ENCODE assay signal across 11 cellular contexts in the genomic region with DNA sequence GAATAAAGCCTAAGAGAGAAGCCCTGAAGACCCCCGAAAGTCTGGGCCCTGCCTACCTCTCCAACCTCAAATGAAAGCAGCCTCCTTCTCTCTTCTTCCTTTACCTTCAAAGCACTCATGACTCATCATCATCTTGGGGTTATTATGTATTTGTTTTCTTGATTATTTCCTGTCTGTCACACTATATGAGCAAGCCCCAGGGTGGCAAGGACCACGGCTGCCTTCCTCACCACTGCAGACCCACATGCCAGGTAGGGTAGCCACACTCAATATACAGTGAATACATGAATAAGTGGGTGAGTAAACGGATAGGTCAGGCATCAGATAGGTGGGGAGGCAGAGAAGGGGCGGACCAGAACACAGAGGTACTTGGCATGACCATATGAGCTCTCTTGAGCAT. TPM values are rescaled to one million over a fixed set of nuclear protein-coding genes. Genes with fewer than 3 reads are reported as not detected.
DNase-seq lines count a peak whose midpoint lies in the region; ATAC-seq and TF ChIP-seq lines count a peak whose summit lies in the region.
"Had no signal": no experiment of that assay in that cellular context is flagged by ENCODE, and none has a peak within 500 bp of the region (broad histone marks: within the 10 kb centered on the region; RNA-seq: fewer than 3 reads in every experiment).

No MANE protein-coding gene starts in this region.

- H3K56ac ChIP-seq in IMR-90 (ENCODE audit: extremely low read depth, insufficient read depth, low read length), result no peak overlapping the region

- no peak overlapping the region for H3K4me3 Mint-ChIP-seq in effector memory CD8-positive, alpha-beta T cell
- H3K4me3 Mint-ChIP-seq: activated T-helper 1 cell treated with anti-CD3 and anti-CD28 coated beads, Interleukin-12 subunit alpha, Interleukin-12 subunit beta, Interleukin-2, Interleukin-4 antibody, amounts not matched to agents 30 ng/mL and 10 ng/mL and 1 ng/mL, durations not matched to agents 14 hours and 24 hours and 36 hours had no signal

- H2BK120ac ChIP-seq in IMR-90 (ENCODE audit: low read depth, low read length), result peak overlapping the region; percentile 61

- no TSS peak for BruUV-seq in IMR-90 (replicated peaks; lab: Mats Ljungman, UMichigan)

- no peaks in the 10 kb centered on the region for H3K27me3 Mint-ChIP-seq in effector memory CD8-positive, alpha-beta T cell

- no peak for TF ChIP-seq CTCF in IMR-90 (conservative IDR thresholded peaks at IDR 0.05; ENCODE audit: low read depth, low read length)
- no peak for TF ChIP-seq CTCF in brain microvascular endothelial cell (IDR thresholded peaks at IDR 0.05; ENCODE audit: low read depth, low read length, missing control alignments)

- 100% methylated on average over 1 of the region's 4 CpGs; no CpG with 5 or more reads in 1 of the 2 experiments for WGBS in IMR-90 (ENCODE audit: extremely low coverage in 2 of 2, insufficient read length in 1 of 2), 2 experiments

- ATAC-seq in IMR-90 (ENCODE audit: low read depth) (no peak), HG02571 (IDR thresholded peaks at IDR 0.05; ENCODE audit: unreplicated experiment) (no peak)
- peak; percentile 61 for ATAC-seq in effector memory CD8-positive, alpha-beta T cell (replicated peaks)

- H3K9ac ChIP-seq in BLaER1 (no peak overlapping the region), IMR-90 (ENCODE audit: low read depth, low read length) (peak overlapping the region; percentile 16; the same call in 1 of the 2 replicates)

- peak; percentile 18 for DNase-seq in IMR-90
- no peak for DNase-seq in effector memory CD8-positive, alpha-beta T cell
- DNase-seq in brain microvascular endothelial cell, result no peak
- DNase-seq in central memory CD4-positive, alpha-beta T cell, result no peak
- DNase-seq: dorsolateral prefrontal cortex, hippocampal formation, NCI-H446 treated with DMSO at 0.1 percent for 48 hours had no signal

- H2AK9ac ChIP-seq in IMR-90 (replicated peaks; ENCODE audit: low read depth, low read length, poor library complexity), result peak overlapping the region; percentile 65

- H3K4me1 Mint-ChIP-seq in effector memory CD8-positive, alpha-beta T cell (ENCODE audit: low read depth in 2 of 2), result peaks cover 5 to 7% of the 10 kb centered on the region in 2 donors

- peak overlapping the region; percentile 17; the same call in 1 of the 2 replicates for H3K4me2 ChIP-seq in BLaER1
- no peak overlapping the region; the same call in 1 of the 2 replicates for H3K4me2 ChIP-seq in IMR-90 (ENCODE audit: low read depth, low read length)

- in situ Hi-C loops in IMR-90 (cut with MboI; ENCODE audit: low sequenced_read_pairs), result loop anchor here (25.0 kb wide), 3 partner anchors 746 to 1846 kb away; a partner anchor contains a TSS
- in situ Hi-C loops in brain microvascular endothelial cell (cut with HindIII; ENCODE audit: low pct_ligation_motif_present, low sequenced_read_pairs), result no loop called here

- no peaks in the 10 kb centered on the region for H3K36me3 ChIP-seq in BLaER1
- H3K36me3 ChIP-seq in IMR-90 (ENCODE audit: control insufficient read depth, insufficient read depth, low read length), result no peaks in the 10 kb centered on the region
- no peaks in the 10 kb centered on the region for H3K36me3 ChIP-seq in brain microvascular endothelial cell (replicated peaks)

- H3K14ac ChIP-seq in IMR-90 (replicated peaks; ENCODE audit: low read depth, low read length), result peak overlapping the region; percentile 24

- intact Hi-C loops in IMR-90 (cut with micrococcal nuclease), result no loop called here

- peak overlapping the region; percentile 96 for H3K18ac ChIP-seq in IMR-90 (ENCODE audit: low read depth, low read length)

- no peaks in the 10 kb centered on the region for H3K9me3 ChIP-seq in BLaER1
- H3K9me3 ChIP-seq in IMR-90 (ENCODE audit: control insufficient read depth, insufficient read depth, low read length), result no peaks in the 10 kb centered on the region

- TF ChIP-seq POLR2A in IMR-90 (IDR thresholded peaks at IDR 0.05; ENCODE audit: low read depth, low read length), result no peak

- peaks cover 29% of the 10 kb centered on the region for H3K9me1 ChIP-seq in IMR-90 (ENCODE audit: insufficient read depth, low read length)

- peak overlapping the region; percentile 43; the same call in 1 of the 2 replicates for H4K91ac ChIP-seq in IMR-90 (ENCODE audit: insufficient read depth, low read depth, low read length)

- peak overlapping the region; percentile 91 for H4K5ac ChIP-seq in IMR-90 (ENCODE audit: low read depth, low read length)

- no peaks in the 10 kb centered on the region for H4K20me1 ChIP-seq in BLaER1
- H4K20me1 ChIP-seq in IMR-90 (ENCODE audit: insufficient read depth, low read length), result peaks cover 11% of the 10 kb centered on the region

- no peak overlapping the region for H3K4me3 ChIP-seq in BLaER1
- H3K4me3 ChIP-seq in IMR-90 (ENCODE audit: insufficient read depth, low read depth, low read length), result no peak overlapping the region
- H3K4me3 ChIP-seq in brain microvascular endothelial cell (ENCODE audit: low read depth, low read length), result no peak overlapping the region
- H3K4me3 ChIP-seq: dorsolateral prefrontal cortex had no signal

- TF ChIP-seq RAD21 in IMR-90 (IDR thresholded peaks at IDR 0.05; ENCODE audit: low read length), result no peak

- H3K23ac ChIP-seq in IMR-90 (ENCODE audit: low read depth, low read length), result no peak overlapping the region

- peak overlapping the region; percentile 10 to 57; a peak in 1 of 4 replicates for H4K8ac ChIP-seq in IMR-90 (ENCODE audit: low read depth in 2 of 2, low read length in 2 of 2)

- CTCF ChIA-PET in IMR-90 (lab: Yijun Ruan, JAX), result no interaction called here

- no peak overlapping the region for H3K27ac Mint-ChIP-seq in effector memory CD8-positive, alpha-beta T cell
- H3K27ac Mint-ChIP-seq: activated T-helper 1 cell treated with anti-CD3 and anti-CD28 coated beads, Interleukin-12 subunit alpha, Interleukin-12 subunit beta, Interleukin-2, Interleukin-4 antibody, amounts not matched to agents 30 ng/mL and 10 ng/mL and 1 ng/mL, durations not matched to agents 14 hours and 24 hours and 36 hours had no signal

- H3K4ac ChIP-seq in IMR-90 (ENCODE audit: low read depth, low read length), result peak overlapping the region; percentile 48

- no peak overlapping the region for H2AFZ ChIP-seq in IMR-90 (replicated peaks; ENCODE audit: low read length, poor library complexity)

- peak overlapping the region; percentile 57 for H2BK20ac ChIP-seq in IMR-90 (ENCODE audit: low read depth, low read length)

- H3K27me3 ChIP-seq in BLaER1, result no peaks in the 10 kb centered on the region
- H3K27me3 ChIP-seq in IMR-90 (ENCODE audit: control insufficient read depth, insufficient read depth, low read length), result peaks cover 4% of the 10 kb centered on the region
- H3K27me3 ChIP-seq in brain microvascular endothelial cell (replicated peaks), result no peaks in the 10 kb centered on the region
- H3K27me3 ChIP-seq: dorsolateral prefrontal cortex had no signal

- POLR2A ChIA-PET in IMR-90 (lab: Charles Lee; ENCODE audit: unreplicated experiment), result no interaction called here

- no peaks in the 10 kb centered on the region for H3K79me1 ChIP-seq in IMR-90 (ENCODE audit: low read depth in 1 of 2, low read length in 2 of 2)

- peak overlapping the region; percentile 79 for H2BK15ac ChIP-seq in IMR-90 (ENCODE audit: low read depth, low read length)

- H3K27ac ChIP-seq in BLaER1 (no peak overlapping the region), IMR-90 (ENCODE audit: insufficient read depth, low read length) (peak overlapping the region; percentile 36; the same call in 1 of the 2 replicates), brain microvascular endothelial cell (no peak overlapping the region)
- H3K27ac ChIP-seq: dorsolateral prefrontal cortex had no signal

- dilution Hi-C loops in IMR-90 (cut with HindIII; ENCODE audit: low sequenced_read_pairs, unreplicated experiment), result no loop called here

- H3K4me1 ChIP-seq in BLaER1 (peaks cover 28% of the 10 kb centered on the region), IMR-90 (ENCODE audit: control insufficient read depth, insufficient read depth, low read length) (peaks cover 42% of the 10 kb centered on the region)

- peak overlapping the region; percentile 62 for H2BK5ac ChIP-seq in IMR-90 (ENCODE audit: low read depth, low read length, poor library complexity, severe bottlenecking)

- H3K9me3 Mint-ChIP-seq in effector memory CD8-positive, alpha-beta T cell, result no peaks in the 10 kb centered on the region
- H3K9me3 Mint-ChIP-seq: activated T-helper 1 cell treated with anti-CD3 and anti-CD28 coated beads, Interleukin-12 subunit alpha, Interleukin-12 subunit beta, Interleukin-2, Interleukin-4 antibody, amounts not matched to agents 30 ng/mL and 10 ng/mL and 1 ng/mL, durations not matched to agents 14 hours and 24 hours and 36 hours; CD8-positive, alpha-beta memory T cell had no signal

- H3K36me3 Mint-ChIP-seq in effector memory CD8-positive, alpha-beta T cell (ENCODE audit: insufficient read depth), result no peaks in the 10 kb centered on the region
- H3K36me3 Mint-ChIP-seq: CD8-positive, alpha-beta memory T cell had no signal

- H2AK5ac ChIP-seq in IMR-90 (ENCODE audit: low read depth, low read length), result peak overlapping the region; percentile 92

TF ChIP-seq in IMR-90, 13 proteins besides CTCF, POLR2A, EP300 and RAD21 (continues in another document):
- TF ChIP-seq MAFK (IDR thresholded peaks at IDR 0.05; ENCODE audit: low read depth, low read length), result no peak
- no peak for TF ChIP-seq BHLHE40 (IDR thresholded peaks at IDR 0.05; ENCODE audit: low read depth, low read length)
- TF ChIP-seq NFE2L2 (IDR thresholded peaks at IDR 0.05; ENCODE audit: low read depth, low read length), result no peak

RNA-seq across cellular contexts. Expression of a gene that starts 8.8 kb away (rescaled TPM):
- 0.18 TPM in 1 of 2 replicates, not detected in the other for total RNA-seq in IMR-90 (2012; rRNA removed)
- polyA plus RNA-seq in IMR-90 (2012; rRNA removed), result 0.87 and 1.4 TPM in 2 replicates
- 0.52 and 2.9 TPM in 2 replicates for polyA plus RNA-seq in IMR-90 (2012; cell fraction: cytosol; rRNA removed)
- polyA plus RNA-seq in IMR-90 (2012; cell fraction: nucleus; rRNA removed; ENCODE audit: low replicate concordance), result 0.23 and 1.6 TPM in 2 replicates
- total RNA-seq: activated T-helper 1 cell treated with anti-CD3 and anti-CD28 coated beads, Interleukin-12 subunit alpha, Interleukin-12 subunit beta, Interleukin-2, Interleukin-4 antibody, amounts not matched to agents 30 ng/mL and 10 ng/mL and 1 ng/mL, durations not matched to agents 14 hours and 24 hours and 36 hours; CD8-positive, alpha-beta memory T cell had no signal
- polyA plus RNA-seq: CD8-positive, alpha-beta memory T cell had no signal

RNA-seq across cellular contexts. Expression of a gene that starts 8.9 kb away (rescaled TPM):
- total RNA-seq in IMR-90 (2012; rRNA removed), result 17.8 and 19.4 TPM in 2 replicates
- polyA plus RNA-seq in IMR-90 (2012; rRNA removed), result 51.0 and 53.7 TPM in 2 replicates
- polyA plus RNA-seq in IMR-90 (2012; cell fraction: cytosol; rRNA removed), result 54.6 and 56.6 TPM in 2 replicates
- 25.1 and 42.2 TPM in 2 replicates for polyA plus RNA-seq in IMR-90 (2012; cell fraction: nucleus; rRNA removed; ENCODE audit: low replicate concordance)

RNA-seq across cellular contexts. Expression of a gene that starts 29.6 kb away (rescaled TPM):
- 43.4 and 43.6 TPM in 2 replicates for total RNA-seq in IMR-90 (2012; rRNA removed)
- polyA plus RNA-seq in IMR-90 (2012; rRNA removed), result 120 and 124 TPM in 2 replicates
- polyA plus RNA-seq in IMR-90 (2012; cell fraction: cytosol; rRNA removed), result 90.8 and 151 TPM in 2 replicates
- polyA plus RNA-seq in IMR-90 (2012; cell fraction: nucleus; rRNA removed; ENCODE audit: low replicate concordance), result 24.4 and 32.9 TPM in 2 replicates
- polyA plus RNA-seq: CD8-positive, alpha-beta memory T cell had no signal

RNA-seq across cellular contexts. Expression of a gene that starts 44.2 kb away (rescaled TPM):
- 0.28 TPM in 1 of 2 replicates, not detected in the other for total RNA-seq in IMR-90 (2012; rRNA removed)
- 0.46 and 0.53 TPM in 2 replicates for polyA plus RNA-seq in IMR-90 (2012; rRNA removed)
- polyA plus RNA-seq in IMR-90 (2012; cell fraction: cytosol; rRNA removed), result 0.31 and 0.44 TPM in 2 replicates
- 1.8 and 4.5 TPM in 2 replicates for polyA plus RNA-seq in IMR-90 (2012; cell fraction: nucleus; rRNA removed; ENCODE audit: low replicate concordance)
- total RNA-seq: activated T-helper 1 cell treated with anti-CD3 and anti-CD28 coated beads, Interleukin-12 subunit alpha, Interleukin-12 subunit beta, Interleukin-2, Interleukin-4 antibody, amounts not matched to agents 30 ng/mL and 10 ng/mL and 1 ng/mL, durations not matched to agents 14 hours and 24 hours and 36 hours; CD8-positive, alpha-beta memory T cell had no signal

RNA-seq across cellular contexts. Expression of a gene that starts 50.7 kb away (rescaled TPM):
- total RNA-seq in IMR-90 (2012; rRNA removed), result 10.0 and 11.1 TPM in 2 replicates
- polyA plus RNA-seq in IMR-90 (2012; rRNA removed), result 17.9 and 19.2 TPM in 2 replicates
- polyA plus RNA-seq in IMR-90 (2012; cell fraction: cytosol; rRNA removed), result 29.5 and 31.6 TPM in 2 replicates
- polyA plus RNA-seq in IMR-90 (2012; cell fraction: nucleus; rRNA removed; ENCODE audit: low replicate concordance), result 25.5 and 46.9 TPM in 2 replicates
